ENCODE assay signal across 15 cellular contexts in the genomic region with DNA sequence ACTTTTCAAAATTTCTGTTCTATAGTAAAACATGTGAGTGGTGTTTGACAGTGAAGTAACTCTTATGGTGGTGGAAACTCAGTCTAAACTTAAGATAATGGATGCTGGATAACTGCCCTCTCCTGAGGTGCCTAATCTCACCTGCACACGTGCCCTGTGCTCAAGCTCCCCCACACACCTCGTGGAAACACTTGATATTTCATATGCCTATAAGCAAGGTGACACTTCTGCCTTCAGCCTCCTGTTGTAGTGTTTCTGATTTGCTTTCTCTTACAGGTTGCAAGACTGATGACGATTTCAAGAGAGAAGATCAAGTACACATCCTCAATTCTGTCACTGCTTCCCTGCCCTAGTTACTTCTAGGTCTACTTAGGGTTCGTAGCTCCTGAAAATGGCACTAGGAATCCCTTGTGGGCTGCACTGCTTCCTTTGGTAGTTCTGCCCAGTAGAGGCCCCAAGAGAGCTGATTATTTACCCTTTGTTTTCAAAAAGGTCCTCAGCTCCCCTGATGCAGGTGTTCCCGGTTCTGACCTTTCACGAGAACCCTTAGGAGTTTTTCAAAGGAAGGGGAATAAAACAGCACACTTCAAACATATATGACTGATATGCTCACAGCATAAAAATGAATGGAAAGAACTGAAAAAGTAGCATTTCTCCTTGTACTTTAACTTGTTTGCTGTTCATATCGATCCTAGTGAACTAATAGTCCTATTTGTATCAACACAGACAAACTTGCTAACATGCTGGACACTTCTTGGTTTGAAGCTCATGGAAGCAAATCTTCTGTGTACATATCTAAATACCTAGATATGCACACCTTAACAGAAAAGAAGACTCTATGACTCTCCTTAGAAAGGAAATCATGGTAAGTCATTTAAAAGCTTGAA. TPM values are rescaled to one million over a fixed set of nuclear protein-coding genes. Genes with fewer than 3 reads are reported as not detected.
DNase-seq lines count a peak whose midpoint lies in the region; ATAC-seq and TF ChIP-seq lines count a peak whose summit lies in the region.
"Had no signal": no experiment of that assay in that cellular context is flagged by ENCODE, and none has a peak within 500 bp of the region (broad histone marks: within the 10 kb centered on the region; RNA-seq: fewer than 3 reads in every experiment).

No MANE protein-coding gene starts in this region.

- in situ Hi-C loops in Panc1 (cut with HindIII; ENCODE audit: low pct_unique_long_range_greater_than_20kb, low sequenced_read_pairs) = no loop called here

- H3K27ac Mint-ChIP-seq in CD4-positive, alpha-beta memory T cell = no peak overlapping the region
- H3K27ac Mint-ChIP-seq: activated T-helper 17 cell treated with anti-CD3 and anti-CD28 coated beads, Interleukin-2, amount 50 U/mL, for 72 hours had no signal

- TF ChIP-seq POLR2A in upper lobe of left lung (IDR thresholded peaks at IDR 0.05) (no peak), ovary (IDR thresholded peaks at IDR 0.05) (no peak)

- H3K27me3 ChIP-seq in right atrium auricular region = no peaks in the 10 kb centered on the region
- no peaks in the 10 kb centered on the region for H3K27me3 ChIP-seq in Panc1 (ENCODE audit: control insufficient read depth, insufficient read depth, low read length)
- H3K27me3 ChIP-seq in foreskin keratinocyte = no peaks in the 10 kb centered on the region
- H3K27me3 ChIP-seq in upper lobe of left lung = no peaks in the 10 kb centered on the region
- no peaks in the 10 kb centered on the region for H3K27me3 ChIP-seq in ovary
- no peaks in the 10 kb centered on the region for H3K27me3 ChIP-seq in CD4-positive, alpha-beta memory T cell (ENCODE audit: insufficient read depth, low read length)

- CTCF ChIA-PET in Panc1 (lab: Charles Lee) = no interaction called here
- CTCF ChIA-PET in CD4-positive, alpha-beta memory T cell (lab: Charles Lee; ENCODE audit: partially characterized antibody) = no interaction called here

- peak overlapping the region; percentile 4 to 67 for H3K4me3 ChIP-seq in right atrium auricular region
- H3K4me3 ChIP-seq in Panc1 (ENCODE audit: low read depth in 2 of 2, low read length in 2 of 2) = no peak overlapping the region
- peak overlapping the region in 3 of 4 donors; percentile 1 to 65 (median 3) for H3K4me3 ChIP-seq in upper lobe of left lung
- no peak overlapping the region for H3K4me3 ChIP-seq in ovary
- H3K4me3 ChIP-seq in CD4-positive, alpha-beta memory T cell (ENCODE audit: low read length in 2 of 2) = no peak overlapping the region
- H3K4me3 ChIP-seq: thoracic aorta had no signal

- no peaks in the 10 kb centered on the region for H3K4me1 Mint-ChIP-seq in CD4-positive, alpha-beta memory T cell
- H3K4me1 Mint-ChIP-seq: activated T-helper 17 cell treated with anti-CD3 and anti-CD28 coated beads, Interleukin-2, amount 50 U/mL, for 72 hours; central memory CD8-positive, alpha-beta T cell had no signal

- 33 to 41% methylated on average over 7 of the region's 7 CpGs for WGBS in upper lobe of left lung, 2 donors
- WGBS in ovary, 3 donors = 83 to 88% (median 84%) methylated on average over 7 of the region's 7 CpGs

- H3K4me3 Mint-ChIP-seq in CD4-positive, alpha-beta memory T cell = no peak overlapping the region
- H3K4me3 Mint-ChIP-seq: activated T-helper 17 cell treated with anti-CD3 and anti-CD28 coated beads, Interleukin-2, amount 50 U/mL, for 72 hours; central memory CD8-positive, alpha-beta T cell had no signal

- H3K27me3 Mint-ChIP-seq in CD4-positive, alpha-beta memory T cell = peaks cover 18 to 24% of the 10 kb centered on the region in 2 donors

- no peak for DNase-seq in right atrium auricular region (ENCODE audit: low spot score)
- DNase-seq in left ventricle myocardium superior = no peak
- DNase-seq in Panc1 (ENCODE audit: low read depth, low spot score) = no peak
- no peak for DNase-seq in foreskin keratinocyte
- DNase-seq in upper lobe of left lung = peak in 1 of 2 donors; percentile 25
- no peak for DNase-seq in ovary
- no peak for DNase-seq in CD4-positive, alpha-beta memory T cell
- DNase-seq in activated CD8-positive, alpha-beta memory T cell treated with anti-CD3 and anti-CD28 coated beads for 24 hours = no peak
- DNase-seq: effector memory CD4-positive, alpha-beta T cell; NCI-H2081 treated with DMSO at 0.1 percent for 48 hours; NCI-H82 had no signal

- peaks cover 18% of the 10 kb centered on the region for H3K36me3 ChIP-seq in right atrium auricular region
- H3K36me3 ChIP-seq in Panc1 (ENCODE audit: control insufficient read depth, insufficient read depth, low read length) = no peaks in the 10 kb centered on the region
- peaks cover 0 to 47% (median 12%) of the 10 kb centered on the region in 4 donors for H3K36me3 ChIP-seq in upper lobe of left lung
- no peaks in the 10 kb centered on the region for H3K36me3 ChIP-seq in ovary
- H3K36me3 ChIP-seq in CD4-positive, alpha-beta memory T cell (ENCODE audit: insufficient read depth, low read length) = no peaks in the 10 kb centered on the region
- H3K36me3 ChIP-seq: thoracic aorta had no signal

- no TSS peak for BruUV-seq in Panc1 (replicated peaks; lab: Mats Ljungman, UMichigan)

- ATAC-seq in left ventricle myocardium superior (no peak), Panc1 (no peak), foreskin keratinocyte (no peak), upper lobe of left lung (ENCODE audit: low FRiP score in 2 of 2) (no peak)
- ATAC-seq: activated T-helper 17 cell treated with anti-CD3 and anti-CD28 coated beads, Interleukin-2, amount 50 U/mL, for 72 hours had no signal

- H3K9me3 ChIP-seq in right atrium auricular region = no peaks in the 10 kb centered on the region
- H3K9me3 ChIP-seq in Panc1 (ENCODE audit: control insufficient read depth, insufficient read depth, low read depth, low read length) = no peaks in the 10 kb centered on the region
- H3K9me3 ChIP-seq in upper lobe of left lung = no peaks in the 10 kb centered on the region
- H3K9me3 ChIP-seq in ovary = no peaks in the 10 kb centered on the region
- no peaks in the 10 kb centered on the region for H3K9me3 ChIP-seq in CD4-positive, alpha-beta memory T cell (ENCODE audit: control insufficient read depth in 1 of 2, low read length in 2 of 2)
- H3K9me3 ChIP-seq: thoracic aorta had no signal

- TF ChIP-seq CTCF in right atrium auricular region (IDR thresholded peaks at IDR 0.05) (no peak), Panc1 (IDR thresholded peaks at IDR 0.05) (peak; percentile 18; the same call in 1 of the 2 replicates), foreskin keratinocyte (conservative IDR thresholded peaks at IDR 0.05) (peak; percentile 11), upper lobe of left lung (IDR thresholded peaks at IDR 0.05) (no peak), ovary (IDR thresholded peaks at IDR 0.05) (no peak)

- H3K36me3 Mint-ChIP-seq in CD4-positive, alpha-beta memory T cell = no peaks in the 10 kb centered on the region

- TF ChIP-seq EP300 in upper lobe of left lung (IDR thresholded peaks at IDR 0.05) (no peak), ovary (IDR thresholded peaks at IDR 0.05) (no peak)

- intact Hi-C loops in left ventricle myocardium superior (cut with micrococcal nuclease) (loop anchor here (10.0 kb wide), 1 partner anchor 65 kb away; no protein-coding TSS in a partner anchor), Panc1 (cut with micrococcal nuclease; ENCODE audit: unreplicated experiment) (no loop called here), ovary (cut with DNase I) (no loop called here)
- intact Hi-C loops in CD4-positive, alpha-beta memory T cell (cut with micrococcal nuclease) = no loop called here

- H3K9me3 Mint-ChIP-seq in CD4-positive, alpha-beta memory T cell = peaks cover 0 to 2% (median 0%) of the 10 kb centered on the region in 8 donors
- H3K9me3 Mint-ChIP-seq: activated T-helper 17 cell treated with anti-CD3 and anti-CD28 coated beads, Interleukin-2, amount 50 U/mL, for 72 hours; central memory CD8-positive, alpha-beta T cell had no signal

- POLR2A ChIA-PET in Panc1 (lab: Charles Lee) = no interaction called here
- POLR2A ChIA-PET in CD4-positive, alpha-beta memory T cell (lab: Charles Lee; ENCODE audit: partially characterized antibody) = no interaction called here

- H3K27ac ChIP-seq in right atrium auricular region = peak overlapping the region; percentile 79 to 93
- no peak overlapping the region for H3K27ac ChIP-seq in Panc1 (ENCODE audit: low read length)
- no peak overlapping the region for H3K27ac ChIP-seq in foreskin keratinocyte
- H3K27ac ChIP-seq in upper lobe of left lung = peak overlapping the region in 1 of 4 donors; percentile 47
- H3K27ac ChIP-seq in ovary = no peak overlapping the region
- no peak overlapping the region for H3K27ac ChIP-seq in CD4-positive, alpha-beta memory T cell (ENCODE audit: low read depth, low read length)
- H3K27ac ChIP-seq: thoracic aorta had no signal

- H3K4me1 ChIP-seq in right atrium auricular region (peaks cover 0 to 61% of the 10 kb centered on the region in 2 donors), Panc1 (ENCODE audit: control insufficient read depth, insufficient read depth, low read length) (no peaks in the 10 kb centered on the region), foreskin keratinocyte (peaks cover 4% of the 10 kb centered on the region), upper lobe of left lung (peaks cover 19 to 42% (median 25%) of the 10 kb centered on the region in 4 donors), ovary (ENCODE audit: insufficient read depth) (peaks cover 1% of the 10 kb centered on the region)
- H3K4me1 ChIP-seq in CD4-positive, alpha-beta memory T cell (ENCODE audit: insufficient read depth, low read length) = no peaks in the 10 kb centered on the region

RNA-seq across cellular contexts. Expression of a gene that starts 6.7 kb away (rescaled TPM):
- total RNA-seq in right atrium auricular region = 100 to 1,000 TPM; 118 to 263 TPM
- total RNA-seq in left ventricle myocardium superior = 119 TPM
- total RNA-seq in Panc1 (2021; ENCODE audit: unreplicated experiment) = 0.95 TPM
- 0.47 TPM for polyA plus RNA-seq in Panc1 (2012; ENCODE audit: insufficient read length)
- total RNA-seq in foreskin keratinocyte = 6.3 and 8.4 TPM in 2 replicates
- polyA plus RNA-seq in foreskin keratinocyte = 1.8 and 2.6 TPM in 2 replicates
- total RNA-seq in upper lobe of left lung = 100 to 1,000 TPM in 5 of 6 donors, 10 to 100 TPM in 1; 44.0 to 268 (median 173) TPM
- 10 to 100 TPM; 34.0 to 67.6 (median 47.9) TPM for total RNA-seq in ovary
- polyA plus RNA-seq in ovary = 10 to 100 TPM; 39.0 to 40.3 TPM
- total RNA-seq in CD4-positive, alpha-beta memory T cell = not detected
- polyA plus RNA-seq in CD4-positive, alpha-beta memory T cell = under 1 TPM in 1 of 2 donors, not detected in 1; 0.06 TPM
- total RNA-seq: RPMI7951 had no signal

Comparison
In these comparisons a context has a peak if more than half of its experiments do, and no peak if none do; other contexts are left out.
1. H3K27ac ChIP-seq: peak in right atrium auricular region (2 of 2); none in Panc1 (single experiment), foreskin keratinocyte (single experiment), ovary (0 of 2) and CD4-positive, alpha-beta memory T cell (single experiment).
2. H3K4me3 ChIP-seq: peak in right atrium auricular region (2 of 2) and upper lobe of left lung (3 of 4); none in Panc1 (0 of 2), ovary (single experiment) and CD4-positive, alpha-beta memory T cell (0 of 2).
3. CTCF ChIP-seq: peak in Panc1 (single experiment) and foreskin keratinocyte (single experiment); none in right atrium auricular region (0 of 2), upper lobe of left lung (0 of 6) and ovary (0 of 3).